In the genomic region with DNA sequence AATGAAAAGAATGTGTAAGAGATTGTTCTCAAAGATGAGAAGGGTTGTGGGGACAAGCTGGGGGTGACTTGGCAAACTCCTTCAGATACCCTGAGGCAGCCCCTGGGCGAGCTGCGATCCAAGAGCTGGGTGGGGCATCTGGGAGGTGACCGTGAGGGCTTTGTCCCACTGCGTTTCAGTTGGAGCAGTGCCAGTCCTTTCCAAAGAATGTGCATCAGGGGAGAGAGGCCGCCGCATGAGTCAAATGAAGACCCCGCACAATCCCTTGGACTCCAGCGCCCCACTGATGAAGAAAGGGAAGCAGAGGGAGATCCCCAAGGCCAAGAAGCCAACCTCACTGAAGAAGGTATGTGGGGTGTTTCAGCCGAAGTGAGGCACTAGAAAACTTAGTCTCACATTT, we compare ENCODE assay signal across 24 cellular contexts.
"Had no signal": no experiment of that assay in that cellular context is flagged by ENCODE, and none has a peak within 500 bp of the region (broad histone marks: within the 10 kb centered on the region; RNA-seq: fewer than 3 reads in every experiment).

No MANE protein-coding gene starts in this region.

- H3K4me1 ChIP-seq: esophagus squamous epithelium had no signal

- H3K4me2 ChIP-seq: hepatocyte had no signal

- H3K9me3 Mint-ChIP-seq: immature natural killer cell, memory B cell had no signal

- H3K9me3 ChIP-seq: esophagus squamous epithelium, gastrocnemius medialis, heart left ventricle, left lung, lower lobe of right lung had no signal

- H3K27ac ChIP-seq: coronary artery, dorsolateral prefrontal cortex, esophagus squamous epithelium, heart left ventricle, hepatocyte, left lung, lower lobe of right lung had no signal

- H3K4me3 ChIP-seq: coronary artery, dorsolateral prefrontal cortex, esophagus squamous epithelium, gastrocnemius medialis, heart left ventricle, hepatocyte, left lung, lower lobe of right lung had no signal

- DNase-seq: dermis blood vessel endothelial cell; dorsolateral prefrontal cortex; effector CD4-positive, alpha-beta T cell; effector memory CD4-positive, alpha-beta T cell; esophagus squamous epithelium; foreskin fibroblast; foreskin melanocyte; gastrocnemius medialis; heart left ventricle; hypothalamus; immature natural killer cell; islet precursor cell; kidney; kidney glomerular epithelial cell; left colon; left lung; left ventricle myocardium superior; lower lobe of right lung; mesendoderm; midbrain; naive thymus-derived CD4-positive, alpha-beta T cell had no signal

- H3K4me3 Mint-ChIP-seq: immature natural killer cell; memory B cell; naive thymus-derived CD4-positive, alpha-beta T cell had no signal

- H2AFZ ChIP-seq: hepatocyte had no signal

- H3K27ac Mint-ChIP-seq: immature natural killer cell, memory B cell had no signal

- H3K27me3 ChIP-seq: dorsolateral prefrontal cortex, esophagus squamous epithelium, gastrocnemius medialis, heart left ventricle, hepatocyte, left lung had no signal

- H3K27me3 Mint-ChIP-seq: memory B cell; naive thymus-derived CD4-positive, alpha-beta T cell had no signal

- ATAC-seq: gastrocnemius medialis; heart left ventricle; left colon; left lung; left ventricle myocardium superior; lower lobe of right lung; naive thymus-derived CD4-positive, alpha-beta T cell had no signal
